19 cellular contexts compared by ENCODE assay signal in the genomic region with DNA sequence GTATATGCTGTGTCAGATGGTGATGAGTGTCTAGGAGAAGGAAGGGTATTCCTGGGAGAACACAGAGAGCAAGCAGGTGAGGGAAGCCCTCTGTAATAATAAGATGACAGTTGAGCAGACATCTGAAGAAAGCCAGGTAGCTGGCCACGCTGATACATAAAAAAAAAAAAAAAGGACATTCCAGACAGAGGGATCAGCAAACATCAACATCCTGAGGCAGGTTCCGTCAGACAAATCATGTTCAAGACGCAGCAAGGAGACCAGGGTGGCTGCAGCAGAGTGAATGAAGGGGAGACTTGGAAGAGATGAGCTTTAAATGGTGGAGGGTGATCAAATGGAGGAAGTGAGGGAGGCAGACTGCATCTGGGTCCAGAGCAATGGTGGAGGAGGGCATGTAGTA.
A peak's percentile ranks its signal among the peaks of the same experiment; 100 is the strongest.
DNase-seq lines count a peak whose midpoint lies in the region; ATAC-seq, FAIRE-seq and TF ChIP-seq lines count a peak whose summit lies in the region.
"Had no signal": no experiment of that assay in that cellular context is flagged by ENCODE, and none has a peak within 500 bp of the region (broad histone marks: within the 10 kb centered on the region; RNA-seq: fewer than 3 reads in every experiment).

No MANE protein-coding gene starts in this region.

- H3K18ac ChIP-seq in H9 (ENCODE audit: insufficient read length, low read depth, low read length): no peak overlapping the region

- H3K9ac ChIP-seq in H9 (ENCODE audit: extremely low read depth, insufficient read length, low read length) (no peak overlapping the region), keratinocyte (ENCODE audit: control insufficient read depth, extremely low read depth, insufficient read depth, low read length) (no peak overlapping the region)
- H3K9ac ChIP-seq: BLaER1 had no signal

- no peaks in the 10 kb centered on the region for H3K9me1 ChIP-seq in keratinocyte (ENCODE audit: control insufficient read depth, extremely low read depth, insufficient read depth, low read length)

- H2BK15ac ChIP-seq in H9 (ENCODE audit: low read depth, low read length): no peak overlapping the region

- H3K4ac ChIP-seq in H9 (ENCODE audit: low read depth, low read length): no peak overlapping the region

- no peak overlapping the region for H4K5ac ChIP-seq in H9 (ENCODE audit: insufficient read length, low read depth, low read length)

- peak overlapping the region in 2 of 3 experiments; percentile 5 to 11; a peak in 2 of 7 replicates for H3K27ac Mint-ChIP-seq in H9
- H3K27ac Mint-ChIP-seq: CD14-positive monocyte; CD4-positive, alpha-beta memory T cell; HFFc6 had no signal

- H3K9me3 ChIP-seq in H9 (ENCODE audit: control insufficient read depth, low read depth, low read length) (no peaks in the 10 kb centered on the region), keratinocyte (ENCODE audit: control insufficient read depth, low read depth, low read length) (no peaks in the 10 kb centered on the region), right lobe of liver (no peaks in the 10 kb centered on the region), small intestine (ENCODE audit: control insufficient read depth, low read depth) (no peaks in the 10 kb centered on the region)
- H3K9me3 ChIP-seq: BLaER1 had no signal

- no peak overlapping the region for H3T11ph ChIP-seq in H9 (ENCODE audit: low read length)

- H3K36me3 Mint-ChIP-seq in H9 (ENCODE audit: insufficient read depth in 1 of 3, low read depth in 3 of 3): peaks cover 42 to 81% (median 56%) of the 10 kb centered on the region in 3 experiments
- H3K36me3 Mint-ChIP-seq: CD14-positive monocyte; CD4-positive, alpha-beta memory T cell had no signal

- no peak for TF ChIP-seq CTCF in H9 (conservative IDR thresholded peaks at IDR 0.05)
- no peak for TF ChIP-seq CTCF in epithelial cell of esophagus (IDR thresholded peaks at IDR 0.05; ENCODE audit: insufficient read depth, low read depth, low read length, missing control alignments)
- TF ChIP-seq CTCF in keratinocyte (optimal IDR thresholded peaks at IDR 0.05 in 1 of 3, IDR thresholded peaks at IDR 0.05 in 1 of 3, conservative IDR thresholded peaks at IDR 0.05 in 1 of 3; ENCODE audit: extremely low read depth in 1 of 3, insufficient read depth in 2 of 3, low read length in 3 of 3): no peak
- TF ChIP-seq CTCF in right lobe of liver (IDR thresholded peaks at IDR 0.05): no peak

- H3K4me3 ChIP-seq in epithelial cell of esophagus (ENCODE audit: low read length): no peak overlapping the region
- no peak overlapping the region for H3K4me3 ChIP-seq in keratinocyte (ENCODE audit: control insufficient read depth in 2 of 3, extremely low read depth in 1 of 3, insufficient read depth in 2 of 3, low read depth in 1 of 3, low read length in 3 of 3)
- no peak overlapping the region for H3K4me3 ChIP-seq in right lobe of liver
- H3K4me3 ChIP-seq in small intestine (ENCODE audit: low read depth in 1 of 2, low read length in 2 of 2): no peak overlapping the region
- H3K4me3 ChIP-seq: BLaER1 had no signal

- DNase-seq in H9 (no peak), epithelial cell of esophagus (ENCODE audit: low read depth) (peak; percentile 86), keratinocyte (ENCODE audit: low read depth, low spot score) (no peak), posterior vena cava (ENCODE audit: low spot score) (no peak), right lobe of liver (no peak), SKM-1 treated with dmso at 0.1 percent for 144 hours (lab: John Stamatoyannopoulos, UW; ENCODE audit: unreplicated experiment) (no peak), small intestine (no peak)
- DNase-seq: 8988T, DMS153, DMS79, GF-D8, HFFc6, IMR-90 had no signal

- TF ChIP-seq POLR2A in right lobe of liver (IDR thresholded peaks at IDR 0.05): no peak

- H2BK5ac ChIP-seq in H9 (ENCODE audit: insufficient read length, low read length): no peak overlapping the region

- H2BK20ac ChIP-seq in H9 (ENCODE audit: low read depth, low read length, poor library complexity, severe bottlenecking): no peak overlapping the region

- H4K91ac ChIP-seq in H9 (ENCODE audit: insufficient read length, low read depth, low read length): no peak overlapping the region

- H3K4me2 ChIP-seq in H9 (ENCODE audit: insufficient read depth, insufficient read length, low read length) (no peak overlapping the region), keratinocyte (ENCODE audit: control insufficient read depth, extremely low read depth, insufficient read depth, low read depth, low read length) (no peak overlapping the region)
- H3K4me2 ChIP-seq: BLaER1 had no signal

- H3K4me3 Mint-ChIP-seq in H9: no peak overlapping the region
- H3K4me3 Mint-ChIP-seq: CD14-positive monocyte; CD4-positive, alpha-beta memory T cell; HFFc6 had no signal

- no peaks in the 10 kb centered on the region for H3K23me2 ChIP-seq in H9 (ENCODE audit: insufficient read length, low read depth, low read length, poor library complexity, severe bottlenecking)

- H3K56ac ChIP-seq in H9 (ENCODE audit: insufficient read length, low read depth, low read length): no peak overlapping the region

- H2BK120ac ChIP-seq in H9 (ENCODE audit: low read depth, low read length, poor library complexity, severe bottlenecking): no peak overlapping the region

- H3K79me2 ChIP-seq in H9 (ENCODE audit: insufficient read depth, low read length) (no peaks in the 10 kb centered on the region), keratinocyte (ENCODE audit: control insufficient read depth, insufficient read depth, low read length) (no peaks in the 10 kb centered on the region)

- no peak overlapping the region for H4K8ac ChIP-seq in H9 (replicated peaks; ENCODE audit: insufficient read length, low read depth, low read length)

- intact Hi-C loops in posterior vena cava (cut with DNase I): no loop called here
- intact Hi-C loops in right lobe of liver (cut with DNase I): no loop called here

- peaks cover 0 to 2% of the 10 kb centered on the region in 2 experiments for H3K36me3 ChIP-seq in keratinocyte (ENCODE audit: control insufficient read depth in 2 of 2, extremely low read depth in 1 of 2, insufficient read depth in 2 of 2, low read length in 2 of 2)
- H3K36me3 ChIP-seq in right lobe of liver: no peaks in the 10 kb centered on the region
- H3K36me3 ChIP-seq in small intestine (ENCODE audit: control insufficient read depth in 2 of 2, insufficient read depth in 2 of 2, low read length in 2 of 2): no peaks in the 10 kb centered on the region
- H3K36me3 ChIP-seq: BLaER1 had no signal

- no CpG with 5 or more reads among the region's 3 CpGs for WGBS in H9 (ENCODE audit: extremely low coverage, insufficient read length, low lambda C conversion rate)
- 61% methylated on average over 3 of the region's 3 CpGs for WGBS in right lobe of liver (ENCODE audit: insufficient coverage, low coverage, low lambda C conversion rate, missing lambda C conversion rate)
- 80 to 84% (median 82%) methylated on average over 3 of the region's 3 CpGs for WGBS in small intestine, 3 donors

- no peak overlapping the region for H3K23ac ChIP-seq in H9 (ENCODE audit: insufficient read length, low read depth, low read length)

- no peak overlapping the region for H2AK5ac ChIP-seq in H9 (ENCODE audit: insufficient read length, low read length)

- no peaks in the 10 kb centered on the region for H3K79me1 ChIP-seq in H9 (ENCODE audit: insufficient read depth, low read depth, low read length, poor library complexity, severe bottlenecking)

- H3K14ac ChIP-seq in H9 (ENCODE audit: insufficient read depth, low read length): no peak overlapping the region

- no peak for ATAC-seq in right lobe of liver
- ATAC-seq: HCT116 had no signal

- H3K27ac ChIP-seq in H9 (ENCODE audit: insufficient read length, low read depth, low read length): no peak overlapping the region
- H3K27ac ChIP-seq in keratinocyte (ENCODE audit: control insufficient read depth, insufficient read depth, low read length): no peak overlapping the region
- H3K27ac ChIP-seq in right lobe of liver: no peak overlapping the region
- H3K27ac ChIP-seq in small intestine (ENCODE audit: low read depth in 1 of 2, low read length in 1 of 2): no peak overlapping the region
- H3K27ac ChIP-seq: BLaER1, HL-60 had no signal

- H3K9me3 Mint-ChIP-seq in H9: no peaks in the 10 kb centered on the region
- H3K9me3 Mint-ChIP-seq: HFFc6 had no signal

- H2AFZ ChIP-seq in H9 (ENCODE audit: low read length) (no peak overlapping the region), keratinocyte (ENCODE audit: control insufficient read depth, low read length) (peak overlapping the region; percentile 31)

- H3K4me1 ChIP-seq in H9 (ENCODE audit: insufficient read depth, low read length) (no peaks in the 10 kb centered on the region), keratinocyte (ENCODE audit: control insufficient read depth, extremely low read depth, insufficient read depth, low read length) (no peaks in the 10 kb centered on the region), right lobe of liver (no peaks in the 10 kb centered on the region), small intestine (ENCODE audit: control insufficient read depth in 2 of 2, insufficient read depth in 1 of 2, low read depth in 1 of 2, low read length in 1 of 2) (no peaks in the 10 kb centered on the region)
- H3K4me1 ChIP-seq: BLaER1 had no signal

- H3K27me3 ChIP-seq in H9 (ENCODE audit: insufficient read depth, low read length) (no peaks in the 10 kb centered on the region), keratinocyte (ENCODE audit: control insufficient read depth, extremely low read depth, insufficient read depth, low read length) (no peaks in the 10 kb centered on the region), right lobe of liver (no peaks in the 10 kb centered on the region), small intestine (ENCODE audit: control insufficient read depth in 2 of 2, insufficient read depth in 2 of 2, low read length in 2 of 2) (no peaks in the 10 kb centered on the region)
- H3K27me3 ChIP-seq: BLaER1 had no signal

- H3K4me1 Mint-ChIP-seq in H9: peaks cover 5 to 11% of the 10 kb centered on the region in 2 experiments
- H3K4me1 Mint-ChIP-seq: CD14-positive monocyte; CD4-positive, alpha-beta memory T cell had no signal

- no peak overlapping the region for H2BK12ac ChIP-seq in H9 (ENCODE audit: insufficient read length, low read depth, low read length)

- H4K20me1 ChIP-seq in H9 (ENCODE audit: control insufficient read depth, insufficient read depth, insufficient read length) (no peaks in the 10 kb centered on the region), keratinocyte (ENCODE audit: control insufficient read depth, extremely low read depth, insufficient read depth, low read length) (no peaks in the 10 kb centered on the region)
- H4K20me1 ChIP-seq: BLaER1 had no signal

- H3K27me3 Mint-ChIP-seq in H9 (ENCODE audit: low read depth): no peaks in the 10 kb centered on the region

- dilution Hi-C loops in keratinocyte (cut with MboI; ENCODE audit: extremely low pct_ligation_motif_present, low sequenced_read_pairs): no loop called here

- FAIRE-seq in keratinocyte (lab: Jason Lieb, UNC) (no peak), small intestine (lab: Jason Lieb, UNC) (no peak)
- FAIRE-seq: H54 had no signal
